In genomic region chrX:102659790-102660757, GRCh38 we compare ENCODE assay signal across 1 cellular context.
TF ChIP-seq lines count a peak whose summit lies in the region.

No MANE protein-coding gene starts in this region.

TF ChIP-seq in HepG2, 621 proteins besides CTCF, POLR2A, EP300 and RAD21 (continued from another document and continues in another):
- no peak for TF ChIP-seq AHDC1 (CRISPR knock-in tag; IDR thresholded peaks at IDR 0.05; ENCODE audit: borderline replicate concordance)
- no peak for TF ChIP-seq NR2F2 (IDR thresholded peaks at IDR 0.05; ENCODE audit: borderline replicate concordance, low read depth)
- TF ChIP-seq ZNF260 (CRISPR knock-in tag; IDR thresholded peaks at IDR 0.05; ENCODE audit: borderline replicate concordance, low read depth), result no peak
- no peak for TF ChIP-seq BRD4 (CRISPR knock-in tag; IDR thresholded peaks at IDR 0.05)
- TF ChIP-seq ZNF546 (CRISPR knock-in tag; conservative IDR thresholded peaks at IDR 0.05), result no peak
- no peak for TF ChIP-seq ZNF577 (CRISPR knock-in tag; IDR thresholded peaks at IDR 0.05; ENCODE audit: borderline replicate concordance, low read depth)
- no peak for TF ChIP-seq SP4 (CRISPR knock-in tag; IDR thresholded peaks at IDR 0.05)
- TF ChIP-seq TARDBP (CRISPR knock-in tag; IDR thresholded peaks at IDR 0.05), result no peak
- TF ChIP-seq SOX13 (IDR thresholded peaks at IDR 0.05), result no peak
- no peak for TF ChIP-seq SOX13 (CRISPR knock-in tag; conservative IDR thresholded peaks at IDR 0.05 in 1 of 2, IDR thresholded peaks at IDR 0.05 in 1 of 2)
- TF ChIP-seq SRY (CRISPR knock-in tag; IDR thresholded peaks at IDR 0.05), result no peak
- no peak for TF ChIP-seq ZNF724P (CRISPR knock-in tag; IDR thresholded peaks at IDR 0.05; ENCODE audit: borderline replicate concordance)
- no peak for TF ChIP-seq SMARCE1 (IDR thresholded peaks at IDR 0.05; ENCODE audit: borderline replicate concordance)
- no peak for TF ChIP-seq SCMH1 (CRISPR knock-in tag; IDR thresholded peaks at IDR 0.05; ENCODE audit: borderline replicate concordance)
- TF ChIP-seq CERS6 (CRISPR knock-in tag; IDR thresholded peaks at IDR 0.05), result no peak
- no peak for TF ChIP-seq ZNF691 (CRISPR knock-in tag; IDR thresholded peaks at IDR 0.05; ENCODE audit: borderline replicate concordance, low read depth)
- TF ChIP-seq NCOA5 (CRISPR knock-in tag; IDR thresholded peaks at IDR 0.05), result no peak
- 0 out of 2 replicates have a peak, but pooled peaks have one; percentile 29 for TF ChIP-seq MLX (CRISPR knock-in tag; IDR thresholded peaks at IDR 0.05)
- TF ChIP-seq DNMT1 (CRISPR knock-in tag; IDR thresholded peaks at IDR 0.05), result no peak
- peak; percentile 83 for TF ChIP-seq MNT (IDR thresholded peaks at IDR 0.05)
- peak; percentile 52; the same call in 1 of the 2 replicates for TF ChIP-seq SIN3A (IDR thresholded peaks at IDR 0.05; ENCODE audit: borderline replicate concordance, low read depth, low read length)
- no peak for TF ChIP-seq ZNF564 (CRISPR knock-in tag; IDR thresholded peaks at IDR 0.05)
- TF ChIP-seq ZFY (CRISPR knock-in tag; IDR thresholded peaks at IDR 0.05), result peak; percentile 26; the same call in 1 of the 2 replicates
- peak; percentile 83 for TF ChIP-seq MAX (IDR thresholded peaks at IDR 0.05)
- TF ChIP-seq ZNF576 (CRISPR knock-in tag; IDR thresholded peaks at IDR 0.05), result no peak
- TF ChIP-seq ZNF75D (CRISPR knock-in tag; IDR thresholded peaks at IDR 0.05; ENCODE audit: borderline replicate concordance), result no peak
- no peak for TF ChIP-seq NFYB (CRISPR knock-in tag; IDR thresholded peaks at IDR 0.05)
- TF ChIP-seq ZNF790 (CRISPR knock-in tag; IDR thresholded peaks at IDR 0.05; ENCODE audit: borderline replicate concordance), result no peak
- TF ChIP-seq ZNF775 (CRISPR knock-in tag; IDR thresholded peaks at IDR 0.05; ENCODE audit: borderline replicate concordance), result no peak
- TF ChIP-seq FOXC1 (CRISPR knock-in tag; IDR thresholded peaks at IDR 0.05; ENCODE audit: borderline replicate concordance), result peak; percentile 20; the same call in 1 of the 2 replicates
- TF ChIP-seq ZNF619 (CRISPR knock-in tag; IDR thresholded peaks at IDR 0.05), result no peak
- TF ChIP-seq SAP130 (CRISPR knock-in tag; IDR thresholded peaks at IDR 0.05; ENCODE audit: low read depth), result peak; percentile 89
- peak; percentile 65; the same call in 1 of the 2 replicates for TF ChIP-seq ARNTL (CRISPR knock-in tag; IDR thresholded peaks at IDR 0.05)
- no peak for TF ChIP-seq ZBTB38 (CRISPR knock-in tag; IDR thresholded peaks at IDR 0.05)
- TF ChIP-seq ZNF552 (CRISPR knock-in tag; IDR thresholded peaks at IDR 0.05; ENCODE audit: borderline replicate concordance), result no peak
- TF ChIP-seq PTBP1 (IDR thresholded peaks at IDR 0.05; ENCODE audit: low read depth, low read length, poor library complexity, severe bottlenecking), result no peak
- no peak for TF ChIP-seq CEBPZ (IDR thresholded peaks at IDR 0.05; ENCODE audit: low read length)
- no peak for TF ChIP-seq XRCC5 (optimal IDR thresholded peaks at IDR 0.05; ENCODE audit: low read length)
- TF ChIP-seq SP2 (CRISPR knock-in tag; IDR thresholded peaks at IDR 0.05), result no peak
- no peak for TF ChIP-seq PRDM15 (CRISPR knock-in tag; IDR thresholded peaks at IDR 0.05)
- TF ChIP-seq TEAD2 (CRISPR knock-in tag; IDR thresholded peaks at IDR 0.05), result no peak
- no peak for TF ChIP-seq KLF15 (CRISPR knock-in tag; IDR thresholded peaks at IDR 0.05; ENCODE audit: borderline replicate concordance)
- no peak for TF ChIP-seq ZNF367 (CRISPR knock-in tag; IDR thresholded peaks at IDR 0.05; ENCODE audit: borderline replicate concordance)
- TF ChIP-seq ZNF768 (CRISPR knock-in tag; IDR thresholded peaks at IDR 0.05), result no peak
- no peak for TF ChIP-seq ZNF256 (CRISPR knock-in tag; conservative IDR thresholded peaks at IDR 0.05)
- no peak for TF ChIP-seq ZBTB7A (CRISPR knock-in tag; IDR thresholded peaks at IDR 0.05)
